ENCODE assay signal across 21 cellular contexts in genomic region chr10:5905854-5906507, GRCh38. TPM values are rescaled to one million over a fixed set of nuclear protein-coding genes. Genes with fewer than 3 reads are reported as not detected.
DNase-seq lines count a peak whose midpoint lies in the region; ATAC-seq, FAIRE-seq and TF ChIP-seq lines count a peak whose summit lies in the region.
"Had no signal": no experiment of that assay in that cellular context is flagged by ENCODE, and none has a peak within 500 bp of the region (broad histone marks: within the 10 kb centered on the region; RNA-seq: fewer than 3 reads in every experiment).

No MANE protein-coding gene starts in this region.

- no peak for FAIRE-seq in GM19239 (lab: Jason Lieb, UNC)
- FAIRE-seq: urothelium cell line had no signal

- CTCF ChIA-PET in activated naive CD4-positive, alpha-beta T cell treated with anti-CD3 and anti-CD28 coated beads, Interleukin-2, amount 10 ng/mL, durations not matched to agents 7 days and 5 days (lab: Charles Lee) = no interaction called here

- no peaks in the 10 kb centered on the region for H3K27me3 ChIP-seq in BLaER1 treated with 17β-estradiol and CSF1 and Interleukin-3, amounts not matched to agents 10 nM and 100 nM
- no peaks in the 10 kb centered on the region for H3K27me3 ChIP-seq in adrenal gland
- H3K27me3 ChIP-seq: body of pancreas, esophagus muscularis mucosa, neural progenitor cell had no signal

- H3K4me1 ChIP-seq in BLaER1 treated with 17β-estradiol and CSF1 and Interleukin-3, amounts not matched to agents 10 nM and 100 nM = peaks cover 17 to 33% (median 29%) of the 10 kb centered on the region in 10 experiments
- peaks cover 0 to 8% of the 10 kb centered on the region in 2 donors for H3K4me1 ChIP-seq in adrenal gland (replicated peaks in 1 of 2)
- H3K4me1 ChIP-seq: body of pancreas, neural progenitor cell had no signal

- ATAC-seq in left ventricle myocardium superior = peak; percentile 88
- ATAC-seq: body of pancreas; stimulated activated naive CD8-positive, alpha-beta T cell treated with anti-CD3 and anti-CD28 coated beads, Interleukin-15, Interleukin-2, amounts not matched to agents 100 U/mL and 50 U/mL, for 24 hours had no signal

- H3K4me3 ChIP-seq in BLaER1 treated with 17β-estradiol and CSF1 and Interleukin-3, amounts not matched to agents 10 nM and 100 nM = no peak overlapping the region
- no peak overlapping the region for H3K4me3 ChIP-seq in adrenal gland
- H3K4me3 ChIP-seq: body of pancreas, esophagus muscularis mucosa, neural progenitor cell had no signal

- no peak for TF ChIP-seq POLR2A in adrenal gland (IDR thresholded peaks at IDR 0.05)

- peak overlapping the region in 10 of 11 experiments; percentile 16 to 75 (median 49); a peak in 18 of 22 replicates for H3K4me2 ChIP-seq in BLaER1 treated with 17β-estradiol and CSF1 and Interleukin-3, amounts not matched to agents 10 nM and 100 nM
- H3K4me2 ChIP-seq: neural progenitor cell had no signal

- no peaks in the 10 kb centered on the region for H3K27me3 Mint-ChIP-seq in nephron progenitor cell (ENCODE audit: low read depth, poor library complexity)
- H3K27me3 Mint-ChIP-seq in activated naive CD4-positive, alpha-beta T cell treated with anti-CD3 and anti-CD28 coated beads, Interleukin-2, amount 10 ng/mL, durations not matched to agents 7 days and 5 days = no peaks in the 10 kb centered on the region
- H3K27me3 Mint-ChIP-seq: activated naive CD8-positive, alpha-beta T cell; IgD-negative memory B cell had no signal

- peaks cover 62 to 89% (median 77%) of the 10 kb centered on the region in 11 experiments for H3K36me3 ChIP-seq in BLaER1 treated with 17β-estradiol and CSF1 and Interleukin-3, amounts not matched to agents 10 nM and 100 nM
- peaks cover 0 to 35% of the 10 kb centered on the region in 2 donors for H3K36me3 ChIP-seq in adrenal gland (replicated peaks in 1 of 2)
- H3K36me3 ChIP-seq: neural progenitor cell had no signal

- peaks cover 0 to 48% (median 16%) of the 10 kb centered on the region in 11 experiments; a peak in 16 of 22 replicates for H4K20me1 ChIP-seq in BLaER1 treated with 17β-estradiol and CSF1 and Interleukin-3, amounts not matched to agents 10 nM and 100 nM

- 67 to 89% (median 70%) methylated on average over 5 to 13 of the region's 13 CpGs for WGBS in adrenal gland, 4 donors

- peaks cover 67% of the 10 kb centered on the region for H3K36me3 Mint-ChIP-seq in nephron progenitor cell (ENCODE audit: low read depth)
- H3K36me3 Mint-ChIP-seq in activated naive CD4-positive, alpha-beta T cell treated with anti-CD3 and anti-CD28 coated beads, Interleukin-2, amount 10 ng/mL, durations not matched to agents 7 days and 5 days = peaks cover 47% of the 10 kb centered on the region

- H3K9me3 ChIP-seq in BLaER1 treated with 17β-estradiol and CSF1 and Interleukin-3, amounts not matched to agents 10 nM and 100 nM (replicated peaks in 1 of 11) = peaks cover 0 to 5% (median 0%) of the 10 kb centered on the region in 11 experiments; a peak in 1 of 22 replicates
- no peaks in the 10 kb centered on the region for H3K9me3 ChIP-seq in adrenal gland (replicated peaks in 1 of 3)
- H3K9me3 ChIP-seq: body of pancreas, esophagus muscularis mucosa had no signal

- peak overlapping the region; percentile 38 for H3K27ac Mint-ChIP-seq in nephron progenitor cell
- H3K27ac Mint-ChIP-seq in activated naive CD4-positive, alpha-beta T cell treated with anti-CD3 and anti-CD28 coated beads, Interleukin-2, amount 10 ng/mL, durations not matched to agents 7 days and 5 days = no peak overlapping the region
- H3K27ac Mint-ChIP-seq: activated naive CD8-positive, alpha-beta T cell; IgD-negative memory B cell; neural progenitor cell had no signal

- TF ChIP-seq CTCF in adrenal gland (IDR thresholded peaks at IDR 0.05) = no peak
- TF ChIP-seq CTCF in nephron progenitor cell (IDR thresholded peaks at IDR 0.05) = no peak

- no peaks in the 10 kb centered on the region for H3K9me3 Mint-ChIP-seq in nephron progenitor cell
- H3K9me3 Mint-ChIP-seq in activated naive CD4-positive, alpha-beta T cell treated with anti-CD3 and anti-CD28 coated beads, Interleukin-2, amount 10 ng/mL, durations not matched to agents 7 days and 5 days = no peaks in the 10 kb centered on the region
- H3K9me3 Mint-ChIP-seq: IgD-negative memory B cell, immature natural killer cell, neural progenitor cell had no signal

- peak overlapping the region in 2 of 11 experiments; percentile 14 to 28; a peak in 4 of 22 replicates for H3K27ac ChIP-seq in BLaER1 treated with 17β-estradiol and CSF1 and Interleukin-3, amounts not matched to agents 10 nM and 100 nM
- H3K27ac ChIP-seq in adrenal gland = peak overlapping the region in 1 of 5 donors; percentile 44
- H3K27ac ChIP-seq: body of pancreas, esophagus muscularis mucosa, neural progenitor cell had no signal

- H3K9ac ChIP-seq in BLaER1 treated with 17β-estradiol and CSF1 and Interleukin-3, amounts not matched to agents 10 nM and 100 nM = no peak overlapping the region
- H3K9ac ChIP-seq: neural progenitor cell had no signal

- H3K4me3 Mint-ChIP-seq in nephron progenitor cell = no peak overlapping the region
- no peak overlapping the region for H3K4me3 Mint-ChIP-seq in activated naive CD4-positive, alpha-beta T cell treated with anti-CD3 and anti-CD28 coated beads, Interleukin-2, amount 10 ng/mL, durations not matched to agents 7 days and 5 days
- H3K4me3 Mint-ChIP-seq: activated naive CD8-positive, alpha-beta T cell; immature natural killer cell; neural progenitor cell had no signal

- H3K4me1 Mint-ChIP-seq in nephron progenitor cell = peaks cover 15% of the 10 kb centered on the region
- peaks cover 30% of the 10 kb centered on the region for H3K4me1 Mint-ChIP-seq in activated naive CD4-positive, alpha-beta T cell treated with anti-CD3 and anti-CD28 coated beads, Interleukin-2, amount 10 ng/mL, durations not matched to agents 7 days and 5 days
- H3K4me1 Mint-ChIP-seq: neural progenitor cell had no signal

- intact Hi-C loops in adrenal gland (cut with DNase I) (no loop called here), left ventricle myocardium superior (cut with micrococcal nuclease) (no loop called here)

- DNase-seq in adrenal gland (peak in 4 of 7 donors; percentile 31 to 68 (median 36)), left ventricle myocardium superior (peak; percentile 71), nephron progenitor cell (no peak), GM19239 (ENCODE audit: insufficient read length, low spot score) (no peak), NOMO-1 treated with dmso at 0.1 percent for 144 hours (lab: John Stamatoyannopoulos, UW; ENCODE audit: unreplicated experiment) (no peak), cerebellar cortex (ENCODE audit: low spot score) (no peak)
- no peak for DNase-seq in activated naive CD4-positive, alpha-beta T cell treated with anti-CD3 and anti-CD28 coated beads, Interleukin-2, amount 10 ng/mL, durations not matched to agents 7 days and 5 days
- DNase-seq: activated T-cell treated with anti-CD3 and anti-CD28 coated beads, Interleukin-2, amount 50 U/mL, for 1 hour; body of pancreas; COR-L47; HCEC 1CT; immature natural killer cell; NCI-H1930; NCI-H446; stimulated activated naive CD8-positive, alpha-beta T cell treated with anti-CD3 and anti-CD28 coated beads, Interleukin-15, Interleukin-2, amounts not matched to agents 100 U/mL and 50 U/mL, for 24 hours had no signal

RNA-seq across cellular contexts. Expression of gene FBH1, which starts 15.9 kb away (rescaled TPM):
- total RNA-seq in adrenal gland = 100 to 1,000 TPM in 4 of 8 donors, 10 to 100 TPM in 4; 68.9 to 165 (median 99.2) TPM
- 100 to 1,000 TPM in 2 of 3 donors, 10 to 100 TPM in 1; 91.4 to 154 (median 137) TPM for polyA plus RNA-seq in adrenal gland
- 78.7 TPM for total RNA-seq in left ventricle myocardium superior

RNA-seq across cellular contexts. Expression of gene ANKRD16, which starts 16.3 kb away (rescaled TPM):
- 10 to 100 TPM in 3 of 8 donors, 1 to 10 TPM in 5; 5.9 to 12.4 (median 7.0) TPM for total RNA-seq in adrenal gland
- polyA plus RNA-seq in adrenal gland = 1 to 10 TPM; 4.0 to 6.1 (median 5.8) TPM
- 3.8 TPM for total RNA-seq in left ventricle myocardium superior

Comparison
In these comparisons a context has a peak if more than half of its experiments do, and no peak if none do; other contexts are left out.
1. DNase-seq: peak in adrenal gland (4 of 7) and left ventricle myocardium superior (single experiment); none in nephron progenitor cell (single experiment), activated naive CD4-positive, alpha-beta T cell treated with anti-CD3 and anti-CD28 coated beads, Interleukin-2, amount 10 ng/mL, durations not matched to agents 7 days and 5 days (single experiment), GM19239 (single experiment), NOMO-1 treated with dmso at 0.1 percent for 144 hours (single experiment) and cerebellar cortex (single experiment).